ENCODE assay signal across 22 cellular contexts in genomic region chr11:20010861-20011225, GRCh38.
"Had no signal": no experiment of that assay in that cellular context is flagged by ENCODE, and none has a peak within 500 bp of the region (broad histone marks: within the 10 kb centered on the region; RNA-seq: fewer than 3 reads in every experiment).

No MANE protein-coding gene starts in this region.

- H3K27ac ChIP-seq: gastrocnemius medialis, heart right ventricle, right atrium auricular region, tibial artery had no signal

- H3K27ac Mint-ChIP-seq: dendritic cell treated with granulocyte-macrophage colony-stimulating factor and Interleukin-4, amounts not matched to agents 40 ng/mL and 50 ng/mL, for 4 days; effector memory CD8-positive, alpha-beta T cell; natural killer cell treated with Interleukin-12 subunit alpha and Interleukin-12 subunit beta and Interleukin-15 and Interleukin-18, amount 100 ng/mL, for 72 hours; progenitor cell of endocrine pancreas had no signal

- H3K4me3 Mint-ChIP-seq: dendritic cell treated with granulocyte-macrophage colony-stimulating factor and Interleukin-4, amounts not matched to agents 40 ng/mL and 50 ng/mL, for 4 days; effector memory CD8-positive, alpha-beta T cell; natural killer cell treated with Interleukin-12 subunit alpha and Interleukin-12 subunit beta and Interleukin-15 and Interleukin-18, amount 100 ng/mL, for 72 hours had no signal

- FAIRE-seq: kidney, TTC549, urothelium cell line had no signal

- ATAC-seq: effector memory CD8-positive, alpha-beta T cell; gastrocnemius medialis; heart right ventricle; natural killer cell treated with Interleukin-12 subunit alpha and Interleukin-12 subunit beta and Interleukin-15 and Interleukin-18, amount 100 ng/mL, for 72 hours had no signal

- H3K27me3 Mint-ChIP-seq: progenitor cell of endocrine pancreas had no signal

- H3K9me3 Mint-ChIP-seq: dendritic cell treated with granulocyte-macrophage colony-stimulating factor and Interleukin-4, amounts not matched to agents 40 ng/mL and 50 ng/mL, for 4 days; effector memory CD8-positive, alpha-beta T cell; natural killer cell treated with Interleukin-12 subunit alpha and Interleukin-12 subunit beta and Interleukin-15 and Interleukin-18, amount 100 ng/mL, for 72 hours had no signal

- H3K4me3 ChIP-seq: gastrocnemius medialis, heart right ventricle, left ventricle myocardium inferior, right atrium auricular region, skin epidermis, tibial artery had no signal

- H3K9me3 ChIP-seq: gastrocnemius medialis, heart right ventricle, left ventricle myocardium inferior, right atrium auricular region, tibial artery had no signal

- H3K36me3 Mint-ChIP-seq: natural killer cell treated with Interleukin-12 subunit alpha and Interleukin-12 subunit beta and Interleukin-15 and Interleukin-18, amount 100 ng/mL, for 72 hours had no signal

- H3K36me3 ChIP-seq: gastrocnemius medialis, heart right ventricle, left ventricle myocardium inferior, right atrium auricular region had no signal

- H3K27me3 ChIP-seq: gastrocnemius medialis, heart right ventricle, right atrium auricular region, tibial artery had no signal

- DNase-seq: activated CD4-positive, alpha-beta T cell treated with anti-CD3 and anti-CD28 coated beads, Interleukin-2, amount 50 U/mL, for 1 hour; activated CD4-positive, CD25-positive, alpha-beta regulatory T cell; activated naive CD4-positive, alpha-beta T cell treated with Interleukin-2 at 50 U/mL for 16 hours; activated T-cell treated with anti-CD3 and anti-CD28 coated beads for 4 hours; anterior cingulate cortex; effector memory CD8-positive, alpha-beta T cell; gastrocnemius medialis; heart right ventricle; kidney; left ventricle myocardium inferior; mesenchymal stem cell; nucleus accumbens; stimulated activated CD4-positive, alpha-beta T cell treated with anti-CD3 and anti-CD28 coated beads, Interleukin-4, amount 100 ng/mL, for 24 hours; stimulated activated naive CD4-positive, alpha-beta T cell; tibial artery had no signal
